ENCODE assay signal across 20 cellular contexts in genomic region chr10:130338588-130339070, GRCh38.
A peak's percentile ranks its signal among the peaks of the same experiment; 100 is the strongest.
DNase-seq lines count a peak whose midpoint lies in the region; ATAC-seq and TF ChIP-seq lines count a peak whose summit lies in the region.
"Had no signal": no experiment of that assay in that cellular context is flagged by ENCODE, and none has a peak within 500 bp of the region (broad histone marks: within the 10 kb centered on the region; RNA-seq: fewer than 3 reads in every experiment).

No MANE protein-coding gene starts in this region.

- H3K9me3 ChIP-seq in right atrium auricular region (no peaks in the 10 kb centered on the region), right cardiac atrium (ENCODE audit: control insufficient read depth, low read length) (no peaks in the 10 kb centered on the region), sigmoid colon (no peaks in the 10 kb centered on the region)
- H3K9me3 ChIP-seq: BE2C, HAP-1 had no signal

- no peak for ATAC-seq in right cardiac atrium
- ATAC-seq: GM12878 had no signal

- no peaks in the 10 kb centered on the region for H3K36me3 Mint-ChIP-seq in type B pancreatic cell
- H3K36me3 Mint-ChIP-seq: CD4-positive, CD25-positive, alpha-beta regulatory T cell; CD8-positive, alpha-beta memory T cell had no signal

- H3K4me1 Mint-ChIP-seq in type B pancreatic cell (ENCODE audit: unreplicated experiment), result no peaks in the 10 kb centered on the region
- H3K4me1 Mint-ChIP-seq: CD4-positive, CD25-positive, alpha-beta regulatory T cell; CD8-positive, alpha-beta memory T cell had no signal

- H3K27ac Mint-ChIP-seq in type B pancreatic cell, result no peak overlapping the region
- H3K27ac Mint-ChIP-seq: CD4-positive, CD25-positive, alpha-beta regulatory T cell; CD8-positive, alpha-beta memory T cell had no signal

- intact Hi-C loops in right cardiac atrium (cut with DNase I) (no loop called here), sigmoid colon (cut with DNase I) (no loop called here)

- no peaks in the 10 kb centered on the region for H3K9me3 Mint-ChIP-seq in type B pancreatic cell

- peak; percentile 53 for DNase-seq in right atrium auricular region (ENCODE audit: low spot score)
- no peak for DNase-seq in right cardiac atrium
- peak; percentile 57 for DNase-seq in mesenteric fat pad (ENCODE audit: low spot score)
- peak; percentile 50 for DNase-seq in type B pancreatic cell (ENCODE audit: extremely low spot score, unreplicated experiment)
- no peak for DNase-seq in occipital lobe (lab: John Stamatoyannopoulos, UW)
- no peak for DNase-seq in sigmoid colon
- DNase-seq: ACHN; BE2C; C1 segment of cervical spinal cord; CD4-positive, CD25-positive, alpha-beta regulatory T cell; CD8-positive, alpha-beta memory T cell; COR-L47; DMS 273 treated with DMSO at 0.1 percent for 48 hours; DMS53; DND-41; EL; GM23248 had no signal

- TF ChIP-seq CTCF in right atrium auricular region (IDR thresholded peaks at IDR 0.05) (no peak), type B pancreatic cell (conservative IDR thresholded peaks at IDR 0.05) (no peak), sigmoid colon (IDR thresholded peaks at IDR 0.05) (no peak)

- TF ChIP-seq EP300 in sigmoid colon (IDR thresholded peaks at IDR 0.05), result no peak

- H3K27me3 ChIP-seq in right atrium auricular region, result no peaks in the 10 kb centered on the region
- H3K27me3 ChIP-seq in right cardiac atrium (ENCODE audit: control insufficient read depth, insufficient read depth), result no peaks in the 10 kb centered on the region
- peaks cover 0 to 5% (median 0%) of the 10 kb centered on the region in 3 donors for H3K27me3 ChIP-seq in sigmoid colon
- H3K27me3 ChIP-seq: BE2C had no signal

- no peak overlapping the region for H3K4me3 ChIP-seq in right atrium auricular region
- H3K4me3 ChIP-seq in right cardiac atrium (ENCODE audit: low read length), result no peak overlapping the region
- no peak overlapping the region for H3K4me3 ChIP-seq in sigmoid colon
- H3K4me3 ChIP-seq: GM12878, GM23248, HAP-1 had no signal

- 76% methylated on average over 7 of the region's 7 CpGs for WGBS in right cardiac atrium
- WGBS in sigmoid colon, 2 donors, result 72 to 89% methylated on average over 7 of the region's 7 CpGs

- H3K36me3 ChIP-seq in right atrium auricular region, result no peaks in the 10 kb centered on the region
- no peaks in the 10 kb centered on the region for H3K36me3 ChIP-seq in sigmoid colon
- H3K36me3 ChIP-seq: BE2C, HAP-1 had no signal

- no peak overlapping the region for H3K27ac ChIP-seq in right atrium auricular region
- H3K27ac ChIP-seq in right cardiac atrium (ENCODE audit: low read length), result no peak overlapping the region
- H3K27ac ChIP-seq in sigmoid colon, result no peak overlapping the region
- H3K27ac ChIP-seq: GM23248, HL-60 had no signal

- H3K27me3 Mint-ChIP-seq in type B pancreatic cell, result peaks cover 21% of the 10 kb centered on the region
- H3K27me3 Mint-ChIP-seq: CD4-positive, CD25-positive, alpha-beta regulatory T cell; CD8-positive, alpha-beta memory T cell had no signal

- H3K4me3 Mint-ChIP-seq in type B pancreatic cell, result no peak overlapping the region
- H3K4me3 Mint-ChIP-seq: CD4-positive, CD25-positive, alpha-beta regulatory T cell; CD8-positive, alpha-beta memory T cell had no signal

- TF ChIP-seq POLR2A in sigmoid colon (IDR thresholded peaks at IDR 0.05), result no peak

- no peaks in the 10 kb centered on the region for H3K4me1 ChIP-seq in right atrium auricular region
- no peaks in the 10 kb centered on the region for H3K4me1 ChIP-seq in right cardiac atrium (ENCODE audit: control insufficient read depth, insufficient read depth, low read length)
- H3K4me1 ChIP-seq in sigmoid colon, result no peaks in the 10 kb centered on the region
- H3K4me1 ChIP-seq: BE2C, HAP-1 had no signal

Comparison
In these comparisons a context has a peak if more than half of its experiments do, and no peak if none do; other contexts are left out.
1. DNase-seq: peak in right atrium auricular region (single experiment), mesenteric fat pad (single experiment) and type B pancreatic cell (single experiment); none in right cardiac atrium (0 of 3), occipital lobe (single experiment) and sigmoid colon (single experiment).